In the genomic region with DNA sequence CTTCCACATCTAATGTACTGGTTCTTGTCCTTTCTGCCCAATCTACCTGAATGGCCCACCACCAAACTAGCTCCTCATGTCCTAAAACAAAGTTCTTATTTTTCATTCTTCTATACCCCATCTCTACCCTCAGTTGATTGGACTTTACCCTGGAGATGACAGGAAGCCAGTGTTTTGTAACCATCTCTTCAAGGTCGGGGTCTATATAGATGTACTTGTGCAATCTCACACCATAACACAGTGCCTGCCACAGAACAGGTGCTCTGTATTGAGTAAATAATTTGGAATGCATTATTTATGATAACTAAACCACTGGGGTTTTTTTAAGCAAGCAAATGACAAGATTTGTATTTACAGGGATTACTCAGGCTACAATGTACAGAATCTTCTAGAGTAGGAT, we compare ENCODE assay signal across 21 cellular contexts.
"Had no signal": no experiment of that assay in that cellular context is flagged by ENCODE, and none has a peak within 500 bp of the region (broad histone marks: within the 10 kb centered on the region; RNA-seq: fewer than 3 reads in every experiment).

No MANE protein-coding gene starts in this region.

- H3K27me3 ChIP-seq: testis had no signal

- H3K27ac ChIP-seq: coronary artery, esophagus muscularis mucosa, lower lobe of right lung, neural progenitor cell, parathyroid adenoma, stomach, testis, tibial artery had no signal

- H3K9ac ChIP-seq: neural progenitor cell, parathyroid adenoma had no signal

- H3K4me2 ChIP-seq: neural progenitor cell had no signal

- H3K4me3 ChIP-seq: coronary artery, esophagus muscularis mucosa, lower lobe of right lung, mucosa of descending colon, neural progenitor cell, stomach, testis, tibial artery had no signal

- FAIRE-seq: endothelial cell of umbilical vein, frontal cortex, keratinocyte had no signal

- H2AFZ ChIP-seq: neural progenitor cell, parathyroid adenoma had no signal

- DNase-seq: dermis blood vessel endothelial cell; effector memory CD4-positive, alpha-beta T cell; hypothalamus; immature natural killer cell; left ventricle myocardium superior; lower lobe of right lung; mucosa of descending colon; naive B cell; stimulated activated CD4-positive, alpha-beta T cell treated with anti-CD3 and anti-CD28 coated beads, Interleukin-2, amount 100 ng/mL, for 24 hours; stimulated activated CD4-positive, alpha-beta T cell treated with anti-CD3 and anti-CD28 coated beads, Interleukin-4, amount 100 ng/mL, for 24 hours; stimulated activated naive CD4-positive, alpha-beta T cell treated with Interleukin-2 at 50 U/mL for 16 hours; stomach; testis; tibial artery had no signal

- H3K4me1 ChIP-seq: esophagus muscularis mucosa, lower lobe of right lung, parathyroid adenoma, stomach, testis, tibial artery had no signal

- H3K9me3 ChIP-seq: esophagus muscularis mucosa, lower lobe of right lung, mucosa of descending colon, stomach, testis, tibial artery had no signal

- H3K36me3 ChIP-seq: esophagus muscularis mucosa, lower lobe of right lung, neural progenitor cell, stomach, tibial artery had no signal
